In genomic region chr7:155995183-155995612, GRCh38 we compare ENCODE assay signal across 20 cellular contexts.
A peak's percentile ranks its signal among the peaks of the same experiment; 100 is the strongest.
DNase-seq lines count a peak whose midpoint lies in the region; ATAC-seq and TF ChIP-seq lines count a peak whose summit lies in the region.
"Had no signal": no experiment of that assay in that cellular context is flagged by ENCODE, and none has a peak within 500 bp of the region (broad histone marks: within the 10 kb centered on the region; RNA-seq: fewer than 3 reads in every experiment).

No MANE protein-coding gene starts in this region.

- no peak for TF ChIP-seq CTCF in NB4 (IDR thresholded peaks at IDR 0.05; ENCODE audit: low read depth, low read length)

- no peak for TF ChIP-seq POLR2A in NB4 (IDR thresholded peaks at IDR 0.05; ENCODE audit: extremely low read depth, insufficient read length)

- POLR2A ChIA-PET in activated naive CD8-positive, alpha-beta T cell treated with anti-CD3 and anti-CD28 coated beads, Interleukin-2, amount 10 ng/mL, durations not matched to agents 7 days and 5 days (lab: Charles Lee) = interaction anchor here (0.6 kb wide), 1 partner anchor 12 kb away, joined by 6 read pairs; no protein-coding TSS in a partner anchor

- peaks cover 0 to 3% (median 0%) of the 10 kb centered on the region in 11 experiments; a peak in 3 of 22 replicates for H3K9me3 ChIP-seq in BLaER1 treated with 17β-estradiol and CSF1 and Interleukin-3, amounts not matched to agents 10 nM and 100 nM (replicated peaks in 1 of 11)
- H3K9me3 ChIP-seq: Caco-2, heart right ventricle, pancreas, suprapubic skin had no signal

- H3K4me3 Mint-ChIP-seq in activated naive CD8-positive, alpha-beta T cell treated with anti-CD3 and anti-CD28 coated beads, Interleukin-2, amount 10 ng/mL, durations not matched to agents 7 days and 5 days = peak overlapping the region; percentile 64

- H3K9me3 Mint-ChIP-seq in activated naive CD8-positive, alpha-beta T cell treated with anti-CD3 and anti-CD28 coated beads, Interleukin-2, amount 10 ng/mL, durations not matched to agents 7 days and 5 days = peaks cover 1% of the 10 kb centered on the region

- H3K4me3 ChIP-seq in BLaER1 treated with 17β-estradiol and CSF1 and Interleukin-3, amounts not matched to agents 10 nM and 100 nM = peak overlapping the region in 5 of 10 experiments; percentile 8 to 33 (median 19); a peak in 6 of 20 replicates
- no peak overlapping the region for H3K4me3 ChIP-seq in NB4 (ENCODE audit: low read depth, low read length)
- H3K4me3 ChIP-seq: heart right ventricle, lung, pancreas, suprapubic skin had no signal

- peak overlapping the region; percentile 80 to 96 (median 92) for H3K4me2 ChIP-seq in BLaER1 treated with 17β-estradiol and CSF1 and Interleukin-3, amounts not matched to agents 10 nM and 100 nM

- peak; percentile 56 for ATAC-seq in GM18519 (IDR thresholded peaks at IDR 0.05; ENCODE audit: low FRiP score, unreplicated experiment)
- peak; percentile 46 for ATAC-seq in activated naive CD8-positive, alpha-beta T cell treated with anti-CD3 and anti-CD28 coated beads, Interleukin-2, amount 10 ng/mL, durations not matched to agents 7 days and 5 days (ENCODE audit: low read depth)
- no peak for ATAC-seq in GM18517 (IDR thresholded peaks at IDR 0.05; ENCODE audit: unreplicated experiment)
- ATAC-seq in left lobe of liver = no peak
- ATAC-seq in GM21390 (IDR thresholded peaks at IDR 0.05; ENCODE audit: unreplicated experiment) = no peak
- ATAC-seq: pancreas, SK-N-SH treated with all-trans-retinoic acid at 6 μM for 48 hours had no signal

- peaks cover 3% of the 10 kb centered on the region for H3K27me3 Mint-ChIP-seq in activated naive CD8-positive, alpha-beta T cell treated with anti-CD3 and anti-CD28 coated beads, Interleukin-2, amount 10 ng/mL, durations not matched to agents 7 days and 5 days

- peak overlapping the region in 4 of 11 experiments; percentile 9 to 33 (median 21); a peak in 2 of 22 replicates for H3K9ac ChIP-seq in BLaER1 treated with 17β-estradiol and CSF1 and Interleukin-3, amounts not matched to agents 10 nM and 100 nM

- peak overlapping the region; percentile 87 for H3K27ac Mint-ChIP-seq in activated naive CD8-positive, alpha-beta T cell treated with anti-CD3 and anti-CD28 coated beads, Interleukin-2, amount 10 ng/mL, durations not matched to agents 7 days and 5 days

- H3K27ac ChIP-seq in BLaER1 treated with 17β-estradiol and CSF1 and Interleukin-3, amounts not matched to agents 10 nM and 100 nM = peak overlapping the region in 7 of 11 experiments; percentile 11 to 66 (median 58); a peak in 10 of 22 replicates
- H3K27ac ChIP-seq: heart right ventricle, pancreas, suprapubic skin had no signal

- peaks cover 6% of the 10 kb centered on the region for H3K36me3 Mint-ChIP-seq in activated naive CD8-positive, alpha-beta T cell treated with anti-CD3 and anti-CD28 coated beads, Interleukin-2, amount 10 ng/mL, durations not matched to agents 7 days and 5 days

- peaks cover 56 to 87% (median 80%) of the 10 kb centered on the region in 10 experiments for H3K4me1 ChIP-seq in BLaER1 treated with 17β-estradiol and CSF1 and Interleukin-3, amounts not matched to agents 10 nM and 100 nM
- H3K4me1 ChIP-seq: Caco-2, heart right ventricle, pancreas, suprapubic skin had no signal

- H3K4me1 Mint-ChIP-seq in activated naive CD8-positive, alpha-beta T cell treated with anti-CD3 and anti-CD28 coated beads, Interleukin-2, amount 10 ng/mL, durations not matched to agents 7 days and 5 days = peaks cover 41% of the 10 kb centered on the region

- DNase-seq in NB4 (ENCODE audit: low read depth) = peak; percentile 49
- DNase-seq in activated naive CD8-positive, alpha-beta T cell treated with anti-CD3 and anti-CD28 coated beads, Interleukin-2, amount 10 ng/mL, durations not matched to agents 7 days and 5 days = no peak
- no peak for DNase-seq in H4 (ENCODE audit: low spot score)
- DNase-seq in left lobe of liver (ENCODE audit: low spot score) = no peak
- DNase-seq: activated CD4-positive, alpha-beta T cell treated with anti-CD3 and anti-CD28 coated beads, Interleukin-2, amount 50 U/mL, for 1 hour; Caco-2; heart right ventricle; IMR-90; NCI-H1048; NCI-H2029 treated with DMSO at 0.1 percent for 48 hours; NCI-H524; pancreas; stimulated activated CD4-positive, alpha-beta T cell treated with anti-CD3 and anti-CD28 coated beads, Interleukin-4, amount 100 ng/mL, for 1 hour had no signal

- peaks cover 0 to 51% (median 4%) of the 10 kb centered on the region in 11 experiments; a peak in 11 of 22 replicates for H3K27me3 ChIP-seq in BLaER1 treated with 17β-estradiol and CSF1 and Interleukin-3, amounts not matched to agents 10 nM and 100 nM

- H4K20me1 ChIP-seq in BLaER1 treated with 17β-estradiol and CSF1 and Interleukin-3, amounts not matched to agents 10 nM and 100 nM = peaks cover 0 to 32% (median 5%) of the 10 kb centered on the region in 11 experiments; a peak in 9 of 22 replicates

- H3K36me3 ChIP-seq in BLaER1 treated with 17β-estradiol and CSF1 and Interleukin-3, amounts not matched to agents 10 nM and 100 nM = no peaks in the 10 kb centered on the region
- H3K36me3 ChIP-seq: heart right ventricle, pancreas, suprapubic skin had no signal

Comparison
In these comparisons a context has a peak if more than half of its experiments do, and no peak if none do; other contexts are left out.
1. ATAC-seq: peak in GM18519 (single experiment) and activated naive CD8-positive, alpha-beta T cell treated with anti-CD3 and anti-CD28 coated beads, Interleukin-2, amount 10 ng/mL, durations not matched to agents 7 days and 5 days (single experiment); none in GM18517 (single experiment), left lobe of liver (single experiment) and GM21390 (single experiment).